Comparison of ENCODE assay signal across 1 cellular context in the genomic region with DNA sequence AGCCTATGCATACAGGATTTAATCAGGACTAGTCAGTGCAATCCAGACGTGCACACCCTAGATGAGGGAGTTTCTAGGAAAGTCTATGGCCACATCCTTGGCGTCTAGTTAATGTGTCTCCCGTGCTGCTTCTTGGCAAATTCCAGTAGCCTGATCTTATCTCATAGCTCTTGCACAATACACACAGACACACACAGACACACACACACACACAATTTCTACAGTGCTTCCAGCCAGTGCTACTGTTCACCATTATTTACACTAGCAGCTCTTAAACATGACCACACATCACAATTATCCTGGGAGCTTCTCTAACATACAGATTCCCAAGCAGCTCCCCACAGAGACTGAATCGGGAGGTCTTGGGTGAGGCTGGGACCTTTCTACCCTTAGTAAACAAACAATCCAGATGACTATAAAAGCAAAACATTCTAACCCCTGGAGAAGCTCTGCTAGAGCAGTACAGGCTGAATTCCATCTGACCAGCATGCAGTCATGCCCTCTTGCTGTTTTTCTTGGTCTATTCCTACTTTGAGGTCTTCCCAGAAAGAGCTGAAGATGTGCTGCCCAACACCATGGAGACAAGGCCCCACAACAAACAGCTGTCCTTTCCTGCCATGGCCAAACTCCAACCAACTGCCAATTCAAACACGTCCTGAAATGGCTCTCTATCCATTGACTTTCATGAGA.
TF ChIP-seq lines count a peak whose summit lies in the region.

No MANE protein-coding gene starts in this region.

TF ChIP-seq in HepG2, 621 proteins besides CTCF, POLR2A, EP300 and RAD21 (continued from another document and continues in another):
- no peak for TF ChIP-seq CHD2 (IDR thresholded peaks at IDR 0.05; ENCODE audit: low read depth, low read length)
- TF ChIP-seq, protein P1, sequence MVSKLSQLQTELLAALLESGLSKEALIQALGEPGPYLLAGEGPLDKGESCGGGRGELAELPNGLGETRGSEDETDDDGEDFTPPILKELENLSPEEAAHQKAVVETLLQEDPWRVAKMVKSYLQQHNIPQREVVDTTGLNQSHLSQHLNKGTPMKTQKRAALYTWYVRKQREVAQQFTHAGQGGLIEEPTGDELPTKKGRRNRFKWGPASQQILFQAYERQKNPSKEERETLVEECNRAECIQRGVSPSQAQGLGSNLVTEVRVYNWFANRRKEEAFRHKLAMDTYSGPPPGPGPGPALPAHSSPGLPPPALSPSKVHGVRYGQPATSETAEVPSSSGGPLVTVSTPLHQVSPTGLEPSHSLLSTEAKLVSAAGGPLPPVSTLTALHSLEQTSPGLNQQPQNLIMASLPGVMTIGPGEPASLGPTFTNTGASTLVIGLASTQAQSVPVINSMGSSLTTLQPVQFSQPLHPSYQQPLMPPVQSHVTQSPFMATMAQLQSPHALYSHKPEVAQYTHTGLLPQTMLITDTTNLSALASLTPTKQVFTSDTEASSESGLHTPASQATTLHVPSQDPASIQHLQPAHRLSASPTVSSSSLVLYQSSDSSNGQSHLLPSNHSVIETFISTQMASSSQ (IDR thresholded peaks at IDR 0.05; ENCODE audit: low read depth), result peak; percentile 69
- TF ChIP-seq, protein P1 (CRISPR knock-in tag; IDR thresholded peaks at IDR 0.05; ENCODE audit: borderline replicate concordance), result peak; percentile 87
- TF ChIP-seq, protein P2, sequence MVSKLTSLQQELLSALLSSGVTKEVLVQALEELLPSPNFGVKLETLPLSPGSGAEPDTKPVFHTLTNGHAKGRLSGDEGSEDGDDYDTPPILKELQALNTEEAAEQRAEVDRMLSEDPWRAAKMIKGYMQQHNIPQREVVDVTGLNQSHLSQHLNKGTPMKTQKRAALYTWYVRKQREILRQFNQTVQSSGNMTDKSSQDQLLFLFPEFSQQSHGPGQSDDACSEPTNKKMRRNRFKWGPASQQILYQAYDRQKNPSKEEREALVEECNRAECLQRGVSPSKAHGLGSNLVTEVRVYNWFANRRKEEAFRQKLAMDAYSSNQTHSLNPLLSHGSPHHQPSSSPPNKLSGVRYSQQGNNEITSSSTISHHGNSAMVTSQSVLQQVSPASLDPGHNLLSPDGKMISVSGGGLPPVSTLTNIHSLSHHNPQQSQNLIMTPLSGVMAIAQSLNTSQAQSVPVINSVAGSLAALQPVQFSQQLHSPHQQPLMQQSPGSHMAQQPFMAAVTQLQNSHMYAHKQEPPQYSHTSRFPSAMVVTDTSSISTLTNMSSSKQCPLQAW (CRISPR knock-in tag; IDR thresholded peaks at IDR 0.05), result peak; percentile 55; the same call in 1 of the 2 replicates
- TF ChIP-seq FOXA1 (IDR thresholded peaks at IDR 0.05), result no peak
- TF ChIP-seq FOXA1 (CRISPR knock-in tag; IDR thresholded peaks at IDR 0.05), result peak; percentile 76
- peak; percentile 32; the same call in 1 of the 2 replicates for TF ChIP-seq PHF8 (CRISPR knock-in tag; IDR thresholded peaks at IDR 0.05)
- TF ChIP-seq HDAC1 (CRISPR knock-in tag; IDR thresholded peaks at IDR 0.05), result peak; percentile 49; the same call in 1 of the 2 replicates
- TF ChIP-seq TEAD3 (CRISPR knock-in tag; optimal IDR thresholded peaks at IDR 0.05; ENCODE audit: borderline replicate concordance), result peak; percentile 76
- TF ChIP-seq, protein P3, sequence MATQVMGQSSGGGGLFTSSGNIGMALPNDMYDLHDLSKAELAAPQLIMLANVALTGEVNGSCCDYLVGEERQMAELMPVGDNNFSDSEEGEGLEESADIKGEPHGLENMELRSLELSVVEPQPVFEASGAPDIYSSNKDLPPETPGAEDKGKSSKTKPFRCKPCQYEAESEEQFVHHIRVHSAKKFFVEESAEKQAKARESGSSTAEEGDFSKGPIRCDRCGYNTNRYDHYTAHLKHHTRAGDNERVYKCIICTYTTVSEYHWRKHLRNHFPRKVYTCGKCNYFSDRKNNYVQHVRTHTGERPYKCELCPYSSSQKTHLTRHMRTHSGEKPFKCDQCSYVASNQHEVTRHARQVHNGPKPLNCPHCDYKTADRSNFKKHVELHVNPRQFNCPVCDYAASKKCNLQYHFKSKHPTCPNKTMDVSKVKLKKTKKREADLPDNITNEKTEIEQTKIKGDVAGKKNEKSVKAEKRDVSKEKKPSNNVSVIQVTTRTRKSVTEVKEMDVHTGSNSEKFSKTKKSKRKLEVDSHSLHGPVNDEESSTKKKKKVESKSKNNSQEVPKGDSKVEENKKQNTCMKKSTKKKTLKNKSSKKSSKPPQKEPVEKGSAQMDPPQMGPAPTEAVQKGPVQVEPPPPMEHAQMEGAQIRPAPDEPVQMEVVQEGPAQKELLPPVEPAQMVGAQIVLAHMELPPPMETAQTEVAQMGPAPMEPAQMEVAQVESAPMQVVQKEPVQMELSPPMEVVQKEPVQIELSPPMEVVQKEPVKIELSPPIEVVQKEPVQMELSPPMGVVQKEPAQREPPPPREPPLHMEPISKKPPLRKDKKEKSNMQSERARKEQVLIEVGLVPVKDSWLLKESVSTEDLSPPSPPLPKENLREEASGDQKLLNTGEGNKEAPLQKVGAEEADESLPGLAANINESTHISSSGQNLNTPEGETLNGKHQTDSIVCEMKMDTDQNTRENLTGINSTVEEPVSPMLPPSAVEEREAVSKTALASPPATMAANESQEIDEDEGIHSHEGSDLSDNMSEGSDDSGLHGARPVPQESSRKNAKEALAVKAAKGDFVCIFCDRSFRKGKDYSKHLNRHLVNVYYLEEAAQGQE (IDR thresholded peaks at IDR 0.05; ENCODE audit: borderline replicate concordance in 1 of 2, low read depth in 1 of 2, low read length in 2 of 2), result no peak
- TF ChIP-seq ZNF543 (CRISPR knock-in tag; IDR thresholded peaks at IDR 0.05), result peak; percentile 52; the same call in 1 of the 2 replicates
- TF ChIP-seq ZNF350 (CRISPR knock-in tag; IDR thresholded peaks at IDR 0.05; ENCODE audit: borderline replicate concordance, low read depth), result no peak
- no peak for TF ChIP-seq SMAD9 (CRISPR knock-in tag; IDR thresholded peaks at IDR 0.05)
- TF ChIP-seq GTF3A (CRISPR knock-in tag; conservative IDR thresholded peaks at IDR 0.05), result 0 out of 2 replicates have a peak, but pooled peaks have one; percentile 50
- peak; percentile 79 for TF ChIP-seq ZNF644 (CRISPR knock-in tag; IDR thresholded peaks at IDR 0.05; ENCODE audit: low read depth)
- no peak for TF ChIP-seq JARID2 (CRISPR knock-in tag; IDR thresholded peaks at IDR 0.05; ENCODE audit: insufficient replicate concordance)
- peak; percentile 21; the same call in 1 of the 2 replicates for TF ChIP-seq FOXK1 (CRISPR knock-in tag; IDR thresholded peaks at IDR 0.05; ENCODE audit: borderline replicate concordance, low read depth)
- peak; percentile 72 for TF ChIP-seq NR2F6 (IDR thresholded peaks at IDR 0.05)
- TF ChIP-seq NR2F6 (CRISPR knock-in tag; IDR thresholded peaks at IDR 0.05), result peak; percentile 51
- TF ChIP-seq ZNF121 (CRISPR knock-in tag; IDR thresholded peaks at IDR 0.05), result peak; percentile 18; the same call in 1 of the 2 replicates
- TF ChIP-seq RBM39 (IDR thresholded peaks at IDR 0.05; ENCODE audit: low read depth, low read length, poor library complexity, severe bottlenecking), result no peak
- peak; percentile 42; the same call in 1 of the 2 replicates for TF ChIP-seq SALL2 (CRISPR knock-in tag; IDR thresholded peaks at IDR 0.05)
- no peak for TF ChIP-seq ZBTB20 (CRISPR knock-in tag; IDR thresholded peaks at IDR 0.05; ENCODE audit: borderline replicate concordance, low read depth)
- no peak for TF ChIP-seq ZNF468 (CRISPR knock-in tag; IDR thresholded peaks at IDR 0.05)
- TF ChIP-seq, protein P4, sequence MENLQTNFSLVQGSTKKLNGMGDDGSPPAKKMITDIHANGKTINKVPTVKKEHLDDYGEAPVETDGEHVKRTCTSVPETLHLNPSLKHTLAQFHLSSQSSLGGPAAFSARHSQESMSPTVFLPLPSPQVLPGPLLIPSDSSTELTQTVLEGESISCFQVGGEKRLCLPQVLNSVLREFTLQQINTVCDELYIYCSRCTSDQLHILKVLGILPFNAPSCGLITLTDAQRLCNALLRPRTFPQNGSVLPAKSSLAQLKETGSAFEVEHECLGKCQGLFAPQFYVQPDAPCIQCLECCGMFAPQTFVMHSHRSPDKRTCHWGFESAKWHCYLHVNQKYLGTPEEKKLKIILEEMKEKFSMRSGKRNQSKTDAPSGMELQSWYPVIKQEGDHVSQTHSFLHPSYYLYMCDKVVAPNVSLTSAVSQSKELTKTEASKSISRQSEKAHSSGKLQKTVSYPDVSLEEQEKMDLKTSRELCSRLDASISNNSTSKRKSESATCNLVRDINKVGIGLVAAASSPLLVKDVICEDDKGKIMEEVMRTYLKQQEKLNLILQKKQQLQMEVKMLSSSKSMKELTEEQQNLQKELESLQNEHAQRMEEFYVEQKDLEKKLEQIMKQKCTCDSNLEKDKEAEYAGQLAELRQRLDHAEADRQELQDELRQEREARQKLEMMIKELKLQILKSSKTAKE (CRISPR knock-in tag; IDR thresholded peaks at IDR 0.05; ENCODE audit: borderline replicate concordance), result peak; percentile 50; the same call in 1 of the 2 replicates
- 0 out of 2 replicates have a peak, but pooled peaks have one; percentile 39 for TF ChIP-seq CCDC6 (CRISPR knock-in tag; IDR thresholded peaks at IDR 0.05)
- peak; percentile 89 for TF ChIP-seq ZMYM4 (CRISPR knock-in tag; IDR thresholded peaks at IDR 0.05)
- no peak for TF ChIP-seq ZNF232 (CRISPR knock-in tag; IDR thresholded peaks at IDR 0.05; ENCODE audit: borderline replicate concordance)
- TF ChIP-seq FOXC1 (CRISPR knock-in tag; IDR thresholded peaks at IDR 0.05; ENCODE audit: borderline replicate concordance), result peak; percentile 28; the same call in 1 of the 2 replicates
- TF ChIP-seq NR3C1 (CRISPR knock-in tag; IDR thresholded peaks at IDR 0.05), result no peak
- 0 out of 2 replicates have a peak, but pooled peaks have one; percentile 52 for TF ChIP-seq ZNF136 (CRISPR knock-in tag; IDR thresholded peaks at IDR 0.05; ENCODE audit: low read depth)
- no peak for TF ChIP-seq CBX1 (IDR thresholded peaks at IDR 0.05; ENCODE audit: low read depth)
- TF ChIP-seq, protein P5, sequence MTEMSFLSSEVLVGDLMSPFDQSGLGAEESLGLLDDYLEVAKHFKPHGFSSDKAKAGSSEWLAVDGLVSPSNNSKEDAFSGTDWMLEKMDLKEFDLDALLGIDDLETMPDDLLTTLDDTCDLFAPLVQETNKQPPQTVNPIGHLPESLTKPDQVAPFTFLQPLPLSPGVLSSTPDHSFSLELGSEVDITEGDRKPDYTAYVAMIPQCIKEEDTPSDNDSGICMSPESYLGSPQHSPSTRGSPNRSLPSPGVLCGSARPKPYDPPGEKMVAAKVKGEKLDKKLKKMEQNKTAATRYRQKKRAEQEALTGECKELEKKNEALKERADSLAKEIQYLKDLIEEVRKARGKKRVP (CRISPR knock-in tag; IDR thresholded peaks at IDR 0.05), result 0 out of 4 replicates have a peak, but pooled peaks of 1 of the 2 experiments have one; percentile 36
- TF ChIP-seq ZNF263 (CRISPR knock-in tag; IDR thresholded peaks at IDR 0.05), result no peak
- TF ChIP-seq, protein P6, sequence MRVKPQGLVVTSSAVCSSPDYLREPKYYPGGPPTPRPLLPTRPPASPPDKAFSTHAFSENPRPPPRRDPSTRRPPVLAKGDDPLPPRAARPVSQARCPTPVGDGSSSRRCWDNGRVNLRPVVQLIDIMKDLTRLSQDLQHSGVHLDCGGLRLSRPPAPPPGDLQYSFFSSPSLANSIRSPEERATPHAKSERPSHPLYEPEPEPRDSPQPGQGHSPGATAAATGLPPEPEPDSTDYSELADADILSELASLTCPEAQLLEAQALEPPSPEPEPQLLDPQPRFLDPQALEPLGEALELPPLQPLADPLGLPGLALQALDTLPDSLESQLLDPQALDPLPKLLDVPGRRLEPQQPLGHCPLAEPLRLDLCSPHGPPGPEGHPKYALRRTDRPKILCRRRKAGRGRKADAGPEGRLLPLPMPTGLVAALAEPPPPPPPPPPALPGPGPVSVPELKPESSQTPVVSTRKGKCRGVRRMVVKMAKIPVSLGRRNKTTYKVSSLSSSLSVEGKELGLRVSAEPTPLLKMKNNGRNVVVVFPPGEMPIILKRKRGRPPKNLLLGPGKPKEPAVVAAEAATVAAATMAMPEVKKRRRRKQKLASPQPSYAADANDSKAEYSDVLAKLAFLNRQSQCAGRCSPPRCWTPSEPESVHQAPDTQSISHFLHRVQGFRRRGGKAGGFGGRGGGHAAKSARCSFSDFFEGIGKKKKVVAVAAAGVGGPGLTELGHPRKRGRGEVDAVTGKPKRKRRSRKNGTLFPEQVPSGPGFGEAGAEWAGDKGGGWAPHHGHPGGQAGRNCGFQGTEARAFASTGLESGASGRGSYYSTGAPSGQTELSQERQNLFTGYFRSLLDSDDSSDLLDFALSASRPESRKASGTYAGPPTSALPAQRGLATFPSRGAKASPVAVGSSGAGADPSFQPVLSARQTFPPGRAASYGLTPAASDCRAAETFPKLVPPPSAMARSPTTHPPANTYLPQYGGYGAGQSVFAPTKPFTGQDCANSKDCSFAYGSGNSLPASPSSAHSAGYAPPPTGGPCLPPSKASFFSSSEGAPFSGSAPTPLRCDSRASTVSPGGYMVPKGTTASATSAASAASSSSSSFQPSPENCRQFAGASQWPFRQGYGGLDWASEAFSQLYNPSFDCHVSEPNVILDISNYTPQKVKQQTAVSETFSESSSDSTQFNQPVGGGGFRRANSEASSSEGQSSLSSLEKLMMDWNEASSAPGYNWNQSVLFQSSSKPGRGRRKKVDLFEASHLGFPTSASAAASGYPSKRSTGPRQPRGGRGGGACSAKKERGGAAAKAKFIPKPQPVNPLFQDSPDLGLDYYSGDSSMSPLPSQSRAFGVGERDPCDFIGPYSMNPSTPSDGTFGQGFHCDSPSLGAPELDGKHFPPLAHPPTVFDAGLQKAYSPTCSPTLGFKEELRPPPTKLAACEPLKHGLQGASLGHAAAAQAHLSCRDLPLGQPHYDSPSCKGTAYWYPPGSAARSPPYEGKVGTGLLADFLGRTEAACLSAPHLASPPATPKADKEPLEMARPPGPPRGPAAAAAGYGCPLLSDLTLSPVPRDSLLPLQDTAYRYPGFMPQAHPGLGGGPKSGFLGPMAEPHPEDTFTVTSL (CRISPR knock-in tag; IDR thresholded peaks at IDR 0.05; ENCODE audit: borderline replicate concordance), result peak; percentile 74
- TF ChIP-seq SALL1 (CRISPR knock-in tag; IDR thresholded peaks at IDR 0.05), result peak; percentile 81
- TF ChIP-seq HOXA3 (CRISPR knock-in tag; IDR thresholded peaks at IDR 0.05), result peak; percentile 46
- TF ChIP-seq, protein P7, sequence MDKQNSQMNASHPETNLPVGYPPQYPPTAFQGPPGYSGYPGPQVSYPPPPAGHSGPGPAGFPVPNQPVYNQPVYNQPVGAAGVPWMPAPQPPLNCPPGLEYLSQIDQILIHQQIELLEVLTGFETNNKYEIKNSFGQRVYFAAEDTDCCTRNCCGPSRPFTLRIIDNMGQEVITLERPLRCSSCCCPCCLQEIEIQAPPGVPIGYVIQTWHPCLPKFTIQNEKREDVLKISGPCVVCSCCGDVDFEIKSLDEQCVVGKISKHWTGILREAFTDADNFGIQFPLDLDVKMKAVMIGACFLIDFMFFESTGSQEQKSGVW (CRISPR knock-in tag; IDR thresholded peaks at IDR 0.05; ENCODE audit: borderline replicate concordance), result no peak
